Comparison of ENCODE assay signal across 8 cellular contexts in genomic region chr7:64665980-64666674, GRCh38. TPM values are rescaled to one million over a fixed set of nuclear protein-coding genes. Genes with fewer than 3 reads are reported as not detected.
DNase-seq lines count a peak whose midpoint lies in the region; ATAC-seq and TF ChIP-seq lines count a peak whose summit lies in the region.

Gene ZNF107 (plus strand): TSS chr7:64666133. CDS start chr7:64666283, 150 bp downstream.

- peaks cover 37% of the 10 kb centered on the region for H3K9me3 Mint-ChIP-seq in activated T-helper 1 cell treated with anti-CD3 and anti-CD28 coated beads, Interleukin-12 subunit alpha, Interleukin-12 subunit beta, Interleukin-2, Interleukin-4 antibody, amounts not matched to agents 30 ng/mL and 10 ng/mL and 1 ng/mL, durations not matched to agents 14 hours and 24 hours and 36 hours
- H3K9me3 Mint-ChIP-seq in naive thymus-derived CD4-positive, alpha-beta T cell = peaks cover 3 to 38% (median 18%) of the 10 kb centered on the region in 11 donors
- peaks cover 7 to 8% of the 10 kb centered on the region in 2 donors for H3K9me3 Mint-ChIP-seq in stimulated activated naive B cell treated with anti-CD40 and anti-IgM and Interleukin-4, amounts not matched to agents 10 μg/mL and 1 μg/mL and 100 μg/mL, for 72 hours

- H3K4me2 ChIP-seq in DND-41 (ENCODE audit: insufficient read depth, low read length) (peak within 1 kb of the TSS; percentile 78), GM23248 (ENCODE audit: unreplicated experiment) (peak within 1 kb of the TSS; percentile 90), fibroblast of lung (ENCODE audit: extremely low read depth, insufficient read depth, low read length) (peak within 1 kb of the TSS; percentile 87)

- DNase-seq in DND-41 = peak; percentile 91
- peak; percentile 95 for DNase-seq in GM23248
- DNase-seq in Kasumi-1 (lab: John Stamatoyannopoulos, UW) = peak; percentile 97
- DNase-seq in RPMI7951 (ENCODE audit: low read depth) = peak; percentile 97
- peak; percentile 83 for DNase-seq in activated T-helper 1 cell treated with anti-CD3 and anti-CD28 coated beads, Interleukin-12 subunit alpha, Interleukin-12 subunit beta, Interleukin-2, Interleukin-4 antibody, amounts not matched to agents 30 ng/mL and 10 ng/mL and 1 ng/mL, durations not matched to agents 14 hours and 24 hours and 36 hours (ENCODE audit: low spot score)
- peak; percentile 92 to 94 for DNase-seq in fibroblast of lung (ENCODE audit: low read depth in 2 of 2)
- peak; percentile 48 to 90 (median 84) for DNase-seq in naive thymus-derived CD4-positive, alpha-beta T cell
- DNase-seq in stimulated activated naive B cell treated with anti-CD40 and anti-IgM and Interleukin-4, amounts not matched to agents 10 μg/mL and 1 μg/mL and 100 μg/mL, for 72 hours = peak; percentile 89

- TF ChIP-seq CTCF in DND-41 (IDR thresholded peaks at IDR 0.05; ENCODE audit: borderline replicate concordance, extremely low read depth, low read length, poor library complexity, severe bottlenecking) = no peak
- TF ChIP-seq CTCF in fibroblast of lung (conservative IDR thresholded peaks at IDR 0.05 in 1 of 2, IDR thresholded peaks at IDR 0.05 in 1 of 2; ENCODE audit: low read depth in 1 of 2, low read length in 2 of 2) = no peak

- H3K4me1 Mint-ChIP-seq in activated T-helper 1 cell treated with anti-CD3 and anti-CD28 coated beads, Interleukin-12 subunit alpha, Interleukin-12 subunit beta, Interleukin-2, Interleukin-4 antibody, amounts not matched to agents 30 ng/mL and 10 ng/mL and 1 ng/mL, durations not matched to agents 14 hours and 24 hours and 36 hours (ENCODE audit: low read depth) = peaks cover 16% of the 10 kb centered on the region
- peaks cover 18 to 79% (median 71%) of the 10 kb centered on the region in 7 donors for H3K4me1 Mint-ChIP-seq in naive thymus-derived CD4-positive, alpha-beta T cell
- peaks cover 25 to 55% of the 10 kb centered on the region in 2 donors for H3K4me1 Mint-ChIP-seq in stimulated activated naive B cell treated with anti-CD40 and anti-IgM and Interleukin-4, amounts not matched to agents 10 μg/mL and 1 μg/mL and 100 μg/mL, for 72 hours

- intact Hi-C loops in activated T-helper 1 cell treated with anti-CD3 and anti-CD28 coated beads, Interleukin-12 subunit alpha, Interleukin-12 subunit beta, Interleukin-2, Interleukin-4 antibody, amounts not matched to agents 30 ng/mL and 10 ng/mL and 1 ng/mL, durations not matched to agents 14 hours and 24 hours and 36 hours (cut with micrococcal nuclease) = loop anchor here (1.0 to 5.0 kb wide), 9 partner anchors 41 to 706 kb away; partner anchors contain the start of genes ERV3-1, ZNF138, ZNF273 and ZNF680
- intact Hi-C loops in naive thymus-derived CD4-positive, alpha-beta T cell (cut with micrococcal nuclease) = loop anchor here (1.0 to 5.0 kb wide), 13 partner anchors 34 to 766 kb away; partner anchors contain the start of genes ERV3-1 (in 2 of the 2), ZNF138 (in 2 of the 2), ZNF273 (in 2 of the 2) and ZNF680 (in 2 of the 2)

- H3K4me3 Mint-ChIP-seq in activated T-helper 1 cell treated with anti-CD3 and anti-CD28 coated beads, Interleukin-12 subunit alpha, Interleukin-12 subunit beta, Interleukin-2, Interleukin-4 antibody, amounts not matched to agents 30 ng/mL and 10 ng/mL and 1 ng/mL, durations not matched to agents 14 hours and 24 hours and 36 hours = peak within 1 kb of the TSS; percentile 96
- H3K4me3 Mint-ChIP-seq in naive thymus-derived CD4-positive, alpha-beta T cell = peak within 1 kb of the TSS; percentile 92 to 98 (median 96)
- H3K4me3 Mint-ChIP-seq in stimulated activated naive B cell treated with anti-CD40 and anti-IgM and Interleukin-4, amounts not matched to agents 10 μg/mL and 1 μg/mL and 100 μg/mL, for 72 hours = peak within 1 kb of the TSS; percentile 96 to 99

- H4K20me1 ChIP-seq in DND-41 (ENCODE audit: insufficient read depth, low read length) (peaks cover 6% of the 10 kb centered on the region; the same call in 1 of the 2 replicates), GM23248 (ENCODE audit: insufficient read depth) (no peaks in the 10 kb centered on the region), fibroblast of lung (ENCODE audit: control insufficient read depth, extremely low read depth, insufficient read depth, low read length) (no peaks in the 10 kb centered on the region)

- WGBS in GM23248 (ENCODE audit: low coverage in 1 of 2, low lambda C conversion rate in 2 of 2, missing lambda C conversion rate in 2 of 2), 2 experiments = 1% methylated on average over 33 to 36 of the region's 37 CpGs

- H3K36me3 ChIP-seq in DND-41 (ENCODE audit: insufficient read depth, low read length) (peaks cover 37% of the 10 kb centered on the region), GM23248 (ENCODE audit: low read depth) (no peaks in the 10 kb centered on the region), fibroblast of lung (ENCODE audit: control insufficient read depth, insufficient read depth, low read length) (no peaks in the 10 kb centered on the region)
- H3K36me3 ChIP-seq in naive thymus-derived CD4-positive, alpha-beta T cell (ENCODE audit: control insufficient read depth in 2 of 3, insufficient read depth in 3 of 3, low read length in 3 of 3) = peaks cover 0 to 31% (median 3%) of the 10 kb centered on the region in 3 experiments

- H3K27me3 Mint-ChIP-seq in activated T-helper 1 cell treated with anti-CD3 and anti-CD28 coated beads, Interleukin-12 subunit alpha, Interleukin-12 subunit beta, Interleukin-2, Interleukin-4 antibody, amounts not matched to agents 30 ng/mL and 10 ng/mL and 1 ng/mL, durations not matched to agents 14 hours and 24 hours and 36 hours (ENCODE audit: insufficient read depth) = no peaks in the 10 kb centered on the region
- H3K27me3 Mint-ChIP-seq in naive thymus-derived CD4-positive, alpha-beta T cell = no peaks in the 10 kb centered on the region
- H3K27me3 Mint-ChIP-seq in stimulated activated naive B cell treated with anti-CD40 and anti-IgM and Interleukin-4, amounts not matched to agents 10 μg/mL and 1 μg/mL and 100 μg/mL, for 72 hours = no peaks in the 10 kb centered on the region

- H3K36me3 Mint-ChIP-seq in activated T-helper 1 cell treated with anti-CD3 and anti-CD28 coated beads, Interleukin-12 subunit alpha, Interleukin-12 subunit beta, Interleukin-2, Interleukin-4 antibody, amounts not matched to agents 30 ng/mL and 10 ng/mL and 1 ng/mL, durations not matched to agents 14 hours and 24 hours and 36 hours (ENCODE audit: low read depth) = peaks cover 37% of the 10 kb centered on the region
- peaks cover 20 to 43% (median 36%) of the 10 kb centered on the region in 5 donors for H3K36me3 Mint-ChIP-seq in naive thymus-derived CD4-positive, alpha-beta T cell
- peaks cover 27 to 36% of the 10 kb centered on the region in 2 donors for H3K36me3 Mint-ChIP-seq in stimulated activated naive B cell treated with anti-CD40 and anti-IgM and Interleukin-4, amounts not matched to agents 10 μg/mL and 1 μg/mL and 100 μg/mL, for 72 hours

- H3K27me3 ChIP-seq in DND-41 (ENCODE audit: insufficient read depth, low read length, poor library complexity) (no peaks in the 10 kb centered on the region), GM23248 (replicated peaks; ENCODE audit: insufficient read depth) (no peaks in the 10 kb centered on the region), fibroblast of lung (ENCODE audit: control insufficient read depth, insufficient read depth, low read length) (no peaks in the 10 kb centered on the region)
- no peaks in the 10 kb centered on the region for H3K27me3 ChIP-seq in naive thymus-derived CD4-positive, alpha-beta T cell (ENCODE audit: control insufficient read depth in 2 of 2, insufficient read depth in 2 of 2, low read length in 2 of 2)

- H3K4me3 ChIP-seq in DND-41 (ENCODE audit: low read depth in 1 of 2, low read length in 2 of 2) (peak within 1 kb of the TSS; percentile 81 to 84), GM23248 (peak within 1 kb of the TSS; percentile 96), fibroblast of lung (replicated peaks in 1 of 4; ENCODE audit: control extremely low read depth in 1 of 4, insufficient read depth in 1 of 4, low read depth in 3 of 4, low read length in 4 of 4) (peak within 1 kb of the TSS; percentile 86 to 95 (median 88))
- peak within 1 kb of the TSS; percentile 92 for H3K4me3 ChIP-seq in naive thymus-derived CD4-positive, alpha-beta T cell (ENCODE audit: low read length)

- no peaks in the 10 kb centered on the region for H3K9me2 ChIP-seq in GM23248 (ENCODE audit: insufficient read depth)

- CTCF ChIA-PET in naive thymus-derived CD4-positive, alpha-beta T cell (lab: Charles Lee) = interaction anchor here (0.9 kb wide), 1 partner anchor 128 kb away, joined by 3 read pairs; the partner anchor contains the start of gene ZNF138

- ATAC-seq in DND-41 (ENCODE audit: insufficient read depth, low read depth) = peak; percentile 99
- peak; percentile 98 for ATAC-seq in naive thymus-derived CD4-positive, alpha-beta T cell
- ATAC-seq in stimulated activated naive B cell treated with anti-CD40 and anti-IgM and Interleukin-4, amounts not matched to agents 10 μg/mL and 1 μg/mL and 100 μg/mL, for 72 hours (replicated peaks) = peak; percentile 93 to 97

- in situ Hi-C loops in GM23248 (cut with MboI) = no loop called here

- peak within 1 kb of the TSS; percentile 93 for H2AFZ ChIP-seq in DND-41 (ENCODE audit: low read depth, low read length)
- peak within 1 kb of the TSS; percentile 99 for H2AFZ ChIP-seq in GM23248
- peak within 1 kb of the TSS; percentile 99 for H2AFZ ChIP-seq in fibroblast of lung (ENCODE audit: low read length)

- H3K27ac Mint-ChIP-seq in activated T-helper 1 cell treated with anti-CD3 and anti-CD28 coated beads, Interleukin-12 subunit alpha, Interleukin-12 subunit beta, Interleukin-2, Interleukin-4 antibody, amounts not matched to agents 30 ng/mL and 10 ng/mL and 1 ng/mL, durations not matched to agents 14 hours and 24 hours and 36 hours = peak within 1 kb of the TSS; percentile 89
- H3K27ac Mint-ChIP-seq in naive thymus-derived CD4-positive, alpha-beta T cell = peak within 1 kb of the TSS; percentile 96 to 98 (median 97)
- H3K27ac Mint-ChIP-seq in stimulated activated naive B cell treated with anti-CD40 and anti-IgM and Interleukin-4, amounts not matched to agents 10 μg/mL and 1 μg/mL and 100 μg/mL, for 72 hours = peak within 1 kb of the TSS; percentile 99

- H3K4me1 ChIP-seq in DND-41 (ENCODE audit: insufficient read depth, low read length) (peaks cover 50% of the 10 kb centered on the region), GM23248 (ENCODE audit: insufficient read depth) (peaks cover 13% of the 10 kb centered on the region), fibroblast of lung (ENCODE audit: control insufficient read depth, extremely low read depth, insufficient read depth, low read length) (no peaks in the 10 kb centered on the region)
- H3K4me1 ChIP-seq in naive thymus-derived CD4-positive, alpha-beta T cell (ENCODE audit: control insufficient read depth in 2 of 2, insufficient read depth in 2 of 2, low read length in 2 of 2) = peaks cover 11 to 19% of the 10 kb centered on the region in 2 donors

- H3K79me2 ChIP-seq in DND-41 (ENCODE audit: insufficient read depth, low read length) = peaks cover 63% of the 10 kb centered on the region
- H3K79me2 ChIP-seq in GM23248 (ENCODE audit: insufficient read depth) = peaks cover 48% of the 10 kb centered on the region
- peaks cover 19% of the 10 kb centered on the region for H3K79me2 ChIP-seq in fibroblast of lung (ENCODE audit: control insufficient read depth, insufficient read depth, low read length)

- peak within 1 kb of the TSS; percentile 95 for H3K27ac ChIP-seq in DND-41 (ENCODE audit: low read length)
- H3K27ac ChIP-seq in GM23248 = peak within 1 kb of the TSS; percentile 87
- peak within 1 kb of the TSS; percentile 87 for H3K27ac ChIP-seq in fibroblast of lung (ENCODE audit: insufficient read depth, low read length)
- H3K27ac ChIP-seq in naive thymus-derived CD4-positive, alpha-beta T cell (ENCODE audit: low read depth, low read length) = peak within 1 kb of the TSS; percentile 96

- POLR2A ChIA-PET in naive thymus-derived CD4-positive, alpha-beta T cell (lab: Charles Lee) = interaction anchor here (0.5 to 3.4 kb wide), 11 partner anchors 8 to 1208 kb away, joined by 3 to 25 read pairs (median 6); partner anchors contain the start of genes ERV3-1, ZNF138, ZNF273 and ZNF680

- H3K9me3 ChIP-seq in DND-41 (ENCODE audit: insufficient read depth, low read length, severe bottlenecking) (no peaks in the 10 kb centered on the region), GM23248 (ENCODE audit: low read depth) (no peaks in the 10 kb centered on the region), fibroblast of lung (ENCODE audit: control insufficient read depth, insufficient read depth, low read depth, low read length) (no peaks in the 10 kb centered on the region)
- peaks cover 0 to 5% (median 0%) of the 10 kb centered on the region in 3 experiments for H3K9me3 ChIP-seq in naive thymus-derived CD4-positive, alpha-beta T cell (ENCODE audit: control insufficient read depth in 2 of 3, low read length in 3 of 3)

- H3F3A ChIP-seq in GM23248 (ENCODE audit: insufficient read depth) = no peaks in the 10 kb centered on the region

- H3K9ac ChIP-seq in DND-41 (ENCODE audit: low read depth, low read length) (peak within 1 kb of the TSS; percentile 90), GM23248 (peak within 1 kb of the TSS; percentile 95), fibroblast of lung (ENCODE audit: insufficient read depth, low read length) (peak within 1 kb of the TSS; percentile 85)

RNA-seq across cellular contexts. Expression of gene ZNF107, which starts in this region (rescaled TPM):
- 2.8 and 3.2 TPM in 2 replicates for total RNA-seq in GM23248 (2014; rRNA removed; shearing (Covaris generic))
- polyA plus RNA-seq in GM23248 (2016; fragmentation: Nextera tagmentation; extraction: Ambion mirVana) (1.6 and 2.5 TPM in 2 replicates), fibroblast of lung (1.6 and 2.5 TPM in 2 replicates)
- 4.8 and 7.3 TPM in 2 replicates for total RNA-seq in RPMI7951 (2014; rRNA removed; shearing (Covaris generic))
- 12.6 and 13.5 TPM in 2 replicates for total RNA-seq in activated T-helper 1 cell treated with anti-CD3 and anti-CD28 coated beads, Interleukin-12 subunit alpha, Interleukin-12 subunit beta, Interleukin-2, Interleukin-4 antibody, amounts not matched to agents 30 ng/mL and 10 ng/mL and 1 ng/mL, durations not matched to agents 14 hours and 24 hours and 36 hours
- 1.0 and 1.7 TPM in 2 replicates for total RNA-seq in fibroblast of lung
- 0.80 and 1.8 TPM in 2 replicates for polyA plus RNA-seq in fibroblast of lung (2012)
- polyA minus RNA-seq in fibroblast of lung (ENCODE audit: low replicate concordance) = 2.1 and 2.7 TPM in 2 replicates
- 10 to 100 TPM; 11.2 to 33.5 (median 17.3) TPM for total RNA-seq in naive thymus-derived CD4-positive, alpha-beta T cell
- 10 to 100 TPM; 11.8 to 15.6 TPM for polyA plus RNA-seq in naive thymus-derived CD4-positive, alpha-beta T cell

Comparison
In these comparisons a context has a peak if more than half of its experiments do, and no peak if none do; other contexts are left out.
1. Peak in every context shown above with its lines: DNase-seq, ATAC-seq, H3K4me3 ChIP-seq and H3K27ac ChIP-seq.